21 cellular contexts compared by ENCODE assay signal in genomic region chr11:109247071-109247470, GRCh38.
A peak's percentile ranks its signal among the peaks of the same experiment; 100 is the strongest.
DNase-seq lines count a peak whose midpoint lies in the region; ATAC-seq and TF ChIP-seq lines count a peak whose summit lies in the region.
"Had no signal": no experiment of that assay in that cellular context is flagged by ENCODE, and none has a peak within 500 bp of the region (broad histone marks: within the 10 kb centered on the region; RNA-seq: fewer than 3 reads in every experiment).

No MANE protein-coding gene starts in this region.

- H3K27me3 Mint-ChIP-seq in stimulated activated naive B cell treated with anti-CD40 and anti-IgM and Interleukin-4, amounts not matched to agents 10 μg/mL and 1 μg/mL and 100 μg/mL, for 72 hours: no peaks in the 10 kb centered on the region
- H3K27me3 Mint-ChIP-seq: CD8-positive, alpha-beta memory T cell; effector memory CD8-positive, alpha-beta T cell had no signal

- 84 to 92% methylated on average over 5 of the region's 5 CpGs for WGBS in sigmoid colon, 2 donors

- no peak for TF ChIP-seq EP300 in sigmoid colon (IDR thresholded peaks at IDR 0.05)

- H3K4me1 Mint-ChIP-seq in stimulated activated naive B cell treated with anti-CD40 and anti-IgM and Interleukin-4, amounts not matched to agents 10 μg/mL and 1 μg/mL and 100 μg/mL, for 72 hours: no peaks in the 10 kb centered on the region
- H3K4me1 Mint-ChIP-seq: CD8-positive, alpha-beta memory T cell had no signal

- no peaks in the 10 kb centered on the region for H3K4me1 ChIP-seq in sigmoid colon
- H3K4me1 ChIP-seq: gastrocnemius medialis had no signal

- peaks cover 5 to 7% of the 10 kb centered on the region in 2 donors for H3K9me3 Mint-ChIP-seq in stimulated activated naive B cell treated with anti-CD40 and anti-IgM and Interleukin-4, amounts not matched to agents 10 μg/mL and 1 μg/mL and 100 μg/mL, for 72 hours

- in situ Hi-C loops in brain microvascular endothelial cell (cut with HindIII; ENCODE audit: low pct_ligation_motif_present, low sequenced_read_pairs): no loop called here

- peak overlapping the region; percentile 57 for H3K27ac ChIP-seq in brain microvascular endothelial cell
- H3K27ac ChIP-seq in sigmoid colon: no peak overlapping the region
- H3K27ac ChIP-seq: gastrocnemius medialis, neutrophil had no signal

- H3K27ac Mint-ChIP-seq in stimulated activated naive B cell treated with anti-CD40 and anti-IgM and Interleukin-4, amounts not matched to agents 10 μg/mL and 1 μg/mL and 100 μg/mL, for 72 hours: no peak overlapping the region
- H3K27ac Mint-ChIP-seq: CD8-positive, alpha-beta memory T cell; effector memory CD8-positive, alpha-beta T cell had no signal

- DNase-seq in COLO829 (ENCODE audit: low spot score): peak; percentile 53
- DNase-seq in NCI-H226: peak; percentile 59
- DNase-seq in brain microvascular endothelial cell: peak; percentile 87
- peak; percentile 29 for DNase-seq in foreskin melanocyte
- DNase-seq in inferior parietal cortex (ENCODE audit: extremely low spot score): no peak
- no peak for DNase-seq in sigmoid colon
- DNase-seq in stimulated activated naive B cell treated with anti-CD40 and anti-IgM and Interleukin-4, amounts not matched to agents 10 μg/mL and 1 μg/mL and 100 μg/mL, for 72 hours: no peak
- DNase-seq: activated CD4-positive, alpha-beta T cell treated with anti-CD3 and anti-CD28 coated beads for 4 hours; activated effector memory CD4-positive, alpha-beta T cell treated with Interleukin-2 at 50 U/mL for 16 hours; CD8-positive, alpha-beta memory T cell; effector memory CD8-positive, alpha-beta T cell; gastrocnemius medialis; Kasumi-1; NCI-H1105 treated with DMSO at 0.1 percent for 48 hours; NCI-H69; right cardiac atrium; stimulated activated naive CD8-positive, alpha-beta T cell treated with anti-CD3 and anti-CD28 coated beads, Interleukin-15, Interleukin-2, amounts not matched to agents 100 U/mL and 50 U/mL, for 24 hours; T1000; trophoblast cell had no signal

- intact Hi-C loops in sigmoid colon (cut with DNase I): no loop called here

- H3K36me3 ChIP-seq in brain microvascular endothelial cell (replicated peaks) (no peaks in the 10 kb centered on the region), sigmoid colon (no peaks in the 10 kb centered on the region)
- H3K36me3 ChIP-seq: gastrocnemius medialis, neutrophil had no signal

- H3K9me3 ChIP-seq in sigmoid colon: no peaks in the 10 kb centered on the region
- H3K9me3 ChIP-seq: gastrocnemius medialis, neutrophil had no signal

- TF ChIP-seq CTCF in brain microvascular endothelial cell (IDR thresholded peaks at IDR 0.05; ENCODE audit: low read depth, low read length, missing control alignments): no peak
- TF ChIP-seq CTCF in sigmoid colon (IDR thresholded peaks at IDR 0.05): no peak

- no peaks in the 10 kb centered on the region for H3K36me3 Mint-ChIP-seq in stimulated activated naive B cell treated with anti-CD40 and anti-IgM and Interleukin-4, amounts not matched to agents 10 μg/mL and 1 μg/mL and 100 μg/mL, for 72 hours
- H3K36me3 Mint-ChIP-seq: CD8-positive, alpha-beta memory T cell had no signal

- ATAC-seq in stimulated activated naive B cell treated with anti-CD40 and anti-IgM and Interleukin-4, amounts not matched to agents 10 μg/mL and 1 μg/mL and 100 μg/mL, for 72 hours (replicated peaks): no peak
- ATAC-seq in GM18498 (IDR thresholded peaks at IDR 0.05; ENCODE audit: unreplicated experiment): no peak
- ATAC-seq: effector memory CD8-positive, alpha-beta T cell; gastrocnemius medialis; right cardiac atrium; stimulated activated naive CD8-positive, alpha-beta T cell treated with anti-CD3 and anti-CD28 coated beads, Interleukin-15, Interleukin-2, amounts not matched to agents 100 U/mL and 50 U/mL, for 24 hours had no signal

- H3K27me3 ChIP-seq in brain microvascular endothelial cell (replicated peaks): no peaks in the 10 kb centered on the region
- no peaks in the 10 kb centered on the region for H3K27me3 ChIP-seq in sigmoid colon
- H3K27me3 ChIP-seq: gastrocnemius medialis, neutrophil had no signal

- no peak overlapping the region for H3K4me3 Mint-ChIP-seq in stimulated activated naive B cell treated with anti-CD40 and anti-IgM and Interleukin-4, amounts not matched to agents 10 μg/mL and 1 μg/mL and 100 μg/mL, for 72 hours
- H3K4me3 Mint-ChIP-seq: CD8-positive, alpha-beta memory T cell; effector memory CD8-positive, alpha-beta T cell had no signal

- no peak for TF ChIP-seq POLR2A in sigmoid colon (IDR thresholded peaks at IDR 0.05)

- H3K4me3 ChIP-seq in brain microvascular endothelial cell (ENCODE audit: low read depth, low read length): no peak overlapping the region
- no peak overlapping the region for H3K4me3 ChIP-seq in sigmoid colon
- H3K4me3 ChIP-seq: gastrocnemius medialis had no signal

Comparison
In these comparisons a context has a peak if more than half of its experiments do, and no peak if none do; other contexts are left out.
1. DNase-seq: peak in COLO829 (single experiment), NCI-H226 (single experiment), brain microvascular endothelial cell (single experiment) and foreskin melanocyte (single experiment); none in inferior parietal cortex (single experiment), sigmoid colon (single experiment) and stimulated activated naive B cell treated with anti-CD40 and anti-IgM and Interleukin-4, amounts not matched to agents 10 μg/mL and 1 μg/mL and 100 μg/mL, for 72 hours (single experiment).